In the genomic region with DNA sequence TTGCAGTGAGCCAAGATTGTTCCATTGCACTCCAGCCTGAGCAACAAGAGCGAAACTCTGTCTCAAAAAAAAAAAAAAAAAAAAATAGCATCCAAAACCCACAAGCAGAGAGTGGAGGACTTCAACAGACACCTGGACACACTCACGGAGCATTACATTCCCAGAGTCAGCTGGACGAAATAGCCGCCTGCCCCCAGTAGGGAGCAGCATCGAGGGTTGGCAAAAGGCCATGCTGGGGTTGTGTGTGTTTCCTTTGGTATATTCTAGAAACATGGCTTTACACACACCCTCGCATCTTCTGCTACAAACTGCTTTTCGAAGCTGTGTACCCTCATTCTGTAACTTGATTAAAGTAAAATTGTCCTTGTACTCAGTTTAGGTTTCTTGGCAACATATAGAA, we compare ENCODE assay signal across 8 cellular contexts. TPM values are rescaled to one million over a fixed set of nuclear protein-coding genes. Genes with fewer than 3 reads are reported as not detected.
A peak's percentile ranks its signal among the peaks of the same experiment; 100 is the strongest.
DNase-seq lines count a peak whose midpoint lies in the region; ATAC-seq and TF ChIP-seq lines count a peak whose summit lies in the region.

No MANE protein-coding gene starts in this region.

- no peak overlapping the region for H3K4me3 ChIP-seq in right lobe of liver
- no peak overlapping the region for H3K4me3 ChIP-seq in transverse colon

- no peak for TF ChIP-seq EP300 in transverse colon (IDR thresholded peaks at IDR 0.05; ENCODE audit: low read depth)

- TF ChIP-seq POLR2A in right lobe of liver (IDR thresholded peaks at IDR 0.05) = no peak
- no peak for TF ChIP-seq POLR2A in transverse colon (IDR thresholded peaks at IDR 0.05)
- TF ChIP-seq POLR2A in GM18505 (IDR thresholded peaks at IDR 0.05; ENCODE audit: borderline replicate concordance, extremely low read depth, insufficient read depth, insufficient read length) = no peak

- in situ Hi-C loops in transverse colon (cut with MboI; ENCODE audit: low pct_ligation_motif_present in 1 of 4, low pct_unique_long_range_greater_than_20kb in 1 of 4, low sequenced_read_pairs in 3 of 4) = no loop called here

- DNase-seq in DMS 273 (lab: John Stamatoyannopoulos, UW; ENCODE audit: unreplicated experiment) (peak; percentile 69), DMS 273 treated with DMSO at 0.1 percent for 48 hours (lab: John Stamatoyannopoulos, UW) (no peak), RPMI8226 (peak; percentile 6), astrocyte of the hippocampus (ENCODE audit: low read depth, low spot score) (peak; percentile 47), right lobe of liver (peak; percentile 80 to 86 (median 83)), transverse colon (peak; percentile 69)

- H3K9me3 ChIP-seq in right lobe of liver = no peaks in the 10 kb centered on the region
- H3K9me3 ChIP-seq in transverse colon = no peaks in the 10 kb centered on the region

- WGBS in right lobe of liver (ENCODE audit: insufficient coverage, low coverage, low lambda C conversion rate, missing lambda C conversion rate) = 59% methylated on average over 3 of the region's 7 CpGs
- WGBS in transverse colon (ENCODE audit: low coverage in 1 of 2), 2 donors = 51% methylated on average over 7 of the region's 7 CpGs; no CpG with 5 or more reads in 1 of the 2 donors

- H3K36me3 ChIP-seq in right lobe of liver = no peaks in the 10 kb centered on the region
- no peaks in the 10 kb centered on the region for H3K36me3 ChIP-seq in transverse colon

- no peaks in the 10 kb centered on the region for H3K4me1 ChIP-seq in right lobe of liver
- H3K4me1 ChIP-seq in transverse colon = peaks cover 0 to 7% (median 0%) of the 10 kb centered on the region in 4 donors

- peak; percentile 89 to 94 (median 92) for ATAC-seq in right lobe of liver
- no peak for ATAC-seq in HG03565 (IDR thresholded peaks at IDR 0.05; ENCODE audit: unreplicated experiment)
- ATAC-seq in GM18505 (IDR thresholded peaks at IDR 0.05; ENCODE audit: unreplicated experiment) = no peak

- intact Hi-C loops in right lobe of liver (cut with DNase I) (no loop called here), transverse colon (cut with DNase I; ENCODE audit: low total_unique reads) (no loop called here)

- H3K27ac ChIP-seq in right lobe of liver (no peak overlapping the region), transverse colon (no peak overlapping the region)

- H3K27me3 ChIP-seq in right lobe of liver (no peaks in the 10 kb centered on the region), transverse colon (no peaks in the 10 kb centered on the region)

- peak; percentile 53 to 59 (median 56) for TF ChIP-seq CTCF in right lobe of liver (IDR thresholded peaks at IDR 0.05)
- TF ChIP-seq CTCF in transverse colon (IDR thresholded peaks at IDR 0.05) = peak; percentile 18 to 40 (median 38)

RNA-seq across cellular contexts. Expression of a gene that starts 5.3 kb away (rescaled TPM):
- 10 to 100 TPM in 2 of 6 experiments, 1 to 10 TPM in 4; 5.3 to 25.8 (median 8.8) TPM for total RNA-seq in right lobe of liver
- 10 to 100 TPM in 2 of 4 donors, 1 to 10 TPM in 2; 1.4 to 28.4 (median 12.0) TPM for total RNA-seq in transverse colon

RNA-seq across cellular contexts. Expression of a gene that starts 54.9 kb away (rescaled TPM):
- total RNA-seq in right lobe of liver = 10 to 100 TPM; 19.4 to 44.5 (median 30.2) TPM
- 10 to 100 TPM; 24.7 to 51.9 (median 42.3) TPM for total RNA-seq in transverse colon

Comparison
In these comparisons a context has a peak if more than half of its experiments do, and no peak if none do; other contexts are left out.
1. ATAC-seq: peak in right lobe of liver (4 of 4); none in HG03565 (single experiment) and GM18505 (single experiment).